18 cellular contexts compared by ENCODE assay signal in genomic region chr10:21514101-21514807, GRCh38. TPM values are rescaled to one million over a fixed set of nuclear protein-coding genes. Genes with fewer than 3 reads are reported as not detected.
A peak's percentile ranks its signal among the peaks of the same experiment; 100 is the strongest.
DNase-seq lines count a peak whose midpoint lies in the region; ATAC-seq and TF ChIP-seq lines count a peak whose summit lies in the region.
"Had no signal": no experiment of that assay in that cellular context is flagged by ENCODE, and none has a peak within 500 bp of the region (broad histone marks: within the 10 kb centered on the region; RNA-seq: fewer than 3 reads in every experiment).

No MANE protein-coding gene starts in this region.

- no peak overlapping the region for H3K27ac ChIP-seq in H9 (ENCODE audit: insufficient read length, low read depth, low read length)
- H3K27ac ChIP-seq: C4-2B, epithelial cell of prostate, upper lobe of left lung had no signal

- H3K4me3 ChIP-seq in iPS-15b (ENCODE audit: low read depth, low read length) = peak overlapping the region; percentile 74

- H3K9me3 ChIP-seq in H9 (ENCODE audit: control insufficient read depth, low read depth, low read length) (no peaks in the 10 kb centered on the region), iPS-15b (ENCODE audit: control insufficient read depth, insufficient read depth, low read length) (no peaks in the 10 kb centered on the region)
- H3K9me3 ChIP-seq: upper lobe of left lung had no signal

- no peak overlapping the region for H3K4ac ChIP-seq in H9 (ENCODE audit: low read depth, low read length)

- H3K4me1 ChIP-seq in H9 (ENCODE audit: insufficient read depth, low read length) = peaks cover 8% of the 10 kb centered on the region; the same call in 1 of the 2 replicates
- peaks cover 36% of the 10 kb centered on the region for H3K4me1 ChIP-seq in iPS-15b (ENCODE audit: control insufficient read depth, insufficient read depth, low read length)

- H3K79me1 ChIP-seq in H9 (ENCODE audit: insufficient read depth, low read depth, low read length, poor library complexity, severe bottlenecking) = no peaks in the 10 kb centered on the region

- no peak overlapping the region for H4K8ac ChIP-seq in H9 (replicated peaks; ENCODE audit: insufficient read length, low read depth, low read length)

- no peak overlapping the region for H2AK5ac ChIP-seq in H9 (ENCODE audit: insufficient read length, low read length)

- no peak overlapping the region for H3K56ac ChIP-seq in H9 (ENCODE audit: insufficient read length, low read depth, low read length)

- WGBS in H9 (ENCODE audit: extremely low coverage, insufficient read length, low lambda C conversion rate) = no CpG with 5 or more reads among the region's 6 CpGs

- DNase-seq in H9 = no peak
- DNase-seq in astrocyte of the hippocampus (ENCODE audit: low read depth, low spot score) = peak; percentile 26
- no peak for DNase-seq in progenitor cell of endocrine pancreas (ENCODE audit: low spot score, unreplicated experiment)
- DNase-seq in posterior vena cava (ENCODE audit: low spot score) = no peak
- DNase-seq: activated B cell treated with CpG ODN at 0.5 μM for 24 hours; activated naive CD4-positive, alpha-beta T cell treated with Interleukin-2 at 50 U/mL for 16 hours; OCI-M1; posterior cingulate gyrus; stimulated activated CD8-positive, alpha-beta memory T cell treated with anti-CD3 and anti-CD28 coated beads, Interleukin-4, amount 100 ng/mL, for 48 hours; upper lobe of left lung had no signal

- no peak for ATAC-seq in HG03378 (IDR thresholded peaks at IDR 0.05; ENCODE audit: unreplicated experiment)
- ATAC-seq in GM21360 (IDR thresholded peaks at IDR 0.05; ENCODE audit: unreplicated experiment) = no peak
- no peak for ATAC-seq in stimulated activated memory B cell treated with anti-CD40 and anti-IgM and Interleukin-4, amounts not matched to agents 10 μg/mL and 1 μg/mL and 100 μg/mL, for 72 hours

- H3K27me3 ChIP-seq in H9 (ENCODE audit: insufficient read depth, low read length) (peaks cover 17% of the 10 kb centered on the region; the same call in 1 of the 2 replicates), iPS-15b (ENCODE audit: control insufficient read depth, insufficient read depth, low read length) (peaks cover 17% of the 10 kb centered on the region)

- peaks cover 53% of the 10 kb centered on the region for H3K23me2 ChIP-seq in H9 (ENCODE audit: insufficient read length, low read depth, low read length, poor library complexity, severe bottlenecking)

- H3K4me2 ChIP-seq in H9 (ENCODE audit: insufficient read depth, insufficient read length, low read length) = peak overlapping the region; percentile 89

- no peak overlapping the region for H2BK5ac ChIP-seq in H9 (ENCODE audit: insufficient read length, low read length)

- H3K79me2 ChIP-seq in H9 (ENCODE audit: insufficient read depth, low read length) = no peaks in the 10 kb centered on the region

- H3K4me3 Mint-ChIP-seq in H9 (peak overlapping the region; percentile 82 to 92), progenitor cell of endocrine pancreas (ENCODE audit: low read depth) (peak overlapping the region; percentile 75)
- no peak overlapping the region for H3K4me3 Mint-ChIP-seq in stimulated activated memory B cell treated with anti-CD40 and anti-IgM and Interleukin-4, amounts not matched to agents 10 μg/mL and 1 μg/mL and 100 μg/mL, for 72 hours
- H3K4me3 Mint-ChIP-seq: activated B cell treated with CpG ODN at 0.5 μM for 24 hours; central memory CD8-positive, alpha-beta T cell had no signal

- no peaks in the 10 kb centered on the region for H4K20me1 ChIP-seq in H9 (ENCODE audit: control insufficient read depth, insufficient read depth, insufficient read length)

- H3K36me3 ChIP-seq in iPS-15b (ENCODE audit: control insufficient read depth, insufficient read depth, low read length) = no peaks in the 10 kb centered on the region
- H3K36me3 ChIP-seq: upper lobe of left lung had no signal

- H2BK120ac ChIP-seq in H9 (ENCODE audit: low read depth, low read length, poor library complexity, severe bottlenecking) = no peak overlapping the region

- H3K9me3 Mint-ChIP-seq in H9 (no peaks in the 10 kb centered on the region; a peak in 2 of 5 replicates), progenitor cell of endocrine pancreas (ENCODE audit: low read depth) (no peaks in the 10 kb centered on the region)
- H3K9me3 Mint-ChIP-seq in stimulated activated memory B cell treated with anti-CD40 and anti-IgM and Interleukin-4, amounts not matched to agents 10 μg/mL and 1 μg/mL and 100 μg/mL, for 72 hours = no peaks in the 10 kb centered on the region
- H3K9me3 Mint-ChIP-seq: activated B cell treated with CpG ODN at 0.5 μM for 24 hours; central memory CD8-positive, alpha-beta T cell had no signal

- no peak overlapping the region for H4K5ac ChIP-seq in H9 (ENCODE audit: insufficient read length, low read depth, low read length)

- H3K23ac ChIP-seq in H9 (ENCODE audit: insufficient read length, low read depth, low read length) = no peak overlapping the region

- no peak overlapping the region for H4K91ac ChIP-seq in H9 (ENCODE audit: insufficient read length, low read depth, low read length)

- H3K27me3 Mint-ChIP-seq in H9 (ENCODE audit: low read depth) = peaks cover 29% of the 10 kb centered on the region
- H3K27me3 Mint-ChIP-seq in progenitor cell of endocrine pancreas = no peaks in the 10 kb centered on the region
- H3K27me3 Mint-ChIP-seq in stimulated activated memory B cell treated with anti-CD40 and anti-IgM and Interleukin-4, amounts not matched to agents 10 μg/mL and 1 μg/mL and 100 μg/mL, for 72 hours = peaks cover 61% of the 10 kb centered on the region

- no peaks in the 10 kb centered on the region; a peak in 1 of 7 replicates for H3K36me3 Mint-ChIP-seq in H9 (ENCODE audit: insufficient read depth in 1 of 3, low read depth in 3 of 3)
- no peaks in the 10 kb centered on the region for H3K36me3 Mint-ChIP-seq in progenitor cell of endocrine pancreas (ENCODE audit: insufficient read depth)
- no peaks in the 10 kb centered on the region for H3K36me3 Mint-ChIP-seq in stimulated activated memory B cell treated with anti-CD40 and anti-IgM and Interleukin-4, amounts not matched to agents 10 μg/mL and 1 μg/mL and 100 μg/mL, for 72 hours

- peaks cover 67 to 69% of the 10 kb centered on the region in 2 experiments for H3K4me1 Mint-ChIP-seq in H9
- peaks cover 67% of the 10 kb centered on the region for H3K4me1 Mint-ChIP-seq in progenitor cell of endocrine pancreas (ENCODE audit: low read depth)
- peaks cover 22% of the 10 kb centered on the region for H3K4me1 Mint-ChIP-seq in stimulated activated memory B cell treated with anti-CD40 and anti-IgM and Interleukin-4, amounts not matched to agents 10 μg/mL and 1 μg/mL and 100 μg/mL, for 72 hours

- TF ChIP-seq CTCF in H9 (conservative IDR thresholded peaks at IDR 0.05) = no peak
- no peak for TF ChIP-seq CTCF in progenitor cell of endocrine pancreas (IDR thresholded peaks at IDR 0.05; ENCODE audit: unreplicated experiment)

- H3K18ac ChIP-seq in H9 (ENCODE audit: insufficient read length, low read depth, low read length) = no peak overlapping the region

- no peak overlapping the region for H2BK20ac ChIP-seq in H9 (ENCODE audit: low read depth, low read length, poor library complexity, severe bottlenecking)

- intact Hi-C loops in posterior vena cava (cut with DNase I) = no loop called here

- no peak overlapping the region for H3K14ac ChIP-seq in H9 (ENCODE audit: insufficient read depth, low read length)

- no peak overlapping the region for H2AFZ ChIP-seq in H9 (ENCODE audit: low read length)

- H3K27ac Mint-ChIP-seq in H9 (no peak overlapping the region), progenitor cell of endocrine pancreas (peak overlapping the region; percentile 95)
- no peak overlapping the region for H3K27ac Mint-ChIP-seq in stimulated activated memory B cell treated with anti-CD40 and anti-IgM and Interleukin-4, amounts not matched to agents 10 μg/mL and 1 μg/mL and 100 μg/mL, for 72 hours
- H3K27ac Mint-ChIP-seq: activated B cell treated with CpG ODN at 0.5 μM for 24 hours had no signal

- no peak overlapping the region for H3K9ac ChIP-seq in H9 (ENCODE audit: extremely low read depth, insufficient read length, low read length)
- H3K9ac ChIP-seq in iPS-15b (ENCODE audit: low read depth, low read length) = peak overlapping the region; percentile 28

- H2BK12ac ChIP-seq in H9 (ENCODE audit: insufficient read length, low read depth, low read length) = no peak overlapping the region

- no peak overlapping the region for H2BK15ac ChIP-seq in H9 (ENCODE audit: low read depth, low read length)

- no peak overlapping the region for H3T11ph ChIP-seq in H9 (ENCODE audit: low read length)

RNA-seq across cellular contexts. Expression of gene SKIDA1, which starts 11.2 kb away (rescaled TPM):
- 5.4 and 5.9 TPM in 2 replicates for total RNA-seq in H9 (2021)
- 13.6 and 15.3 TPM in 2 replicates for total RNA-seq in progenitor cell of endocrine pancreas
- 1 to 10 TPM in 1 of 2 donors, under 1 TPM in 1; 0.33 to 1.2 TPM for total RNA-seq in posterior vena cava
- total RNA-seq: mononuclear cell had no signal

RNA-seq across cellular contexts. Expression of gene MLLT10, which starts 19.8 kb away (rescaled TPM):
- 72.3 and 75.9 TPM in 2 replicates for total RNA-seq in H9 (2021)
- 55.7 and 65.6 TPM in 2 replicates for total RNA-seq in progenitor cell of endocrine pancreas
- 10 to 100 TPM; 31.5 to 34.0 TPM for total RNA-seq in posterior vena cava
